Comparison of ENCODE assay signal across 35 cellular contexts in genomic region chr15:48418343-48418742, GRCh38.
"Had no signal": no experiment of that assay in that cellular context is flagged by ENCODE, and none has a peak within 500 bp of the region (broad histone marks: within the 10 kb centered on the region; RNA-seq: fewer than 3 reads in every experiment).

No MANE protein-coding gene starts in this region.

- H3K27me3 ChIP-seq: body of pancreas, breast epithelium, Peyer's patch, SJSA1 had no signal

- H3K4me1 ChIP-seq: body of pancreas, breast epithelium, Peyer's patch had no signal

- H3K4me1 Mint-ChIP-seq: activated B cell treated with CpG ODN at 0.5 μM for 24 hours; activated CD8-positive, alpha-beta memory T cell treated with anti-CD3 and anti-CD28 coated beads, Interleukin-2, amount 10 ng/mL, durations not matched to agents 7 days and 5 days; activated naive CD4-positive, alpha-beta T cell treated with anti-CD3 and anti-CD28 coated beads, Interleukin-2, amount 10 ng/mL, durations not matched to agents 7 days and 5 days; activated naive CD8-positive, alpha-beta T cell treated with anti-CD3 and anti-CD28 coated beads, Interleukin-2, amount 50 U/mL, for 24 hours; IgD-negative memory B cell; T-cell had no signal

- H3K27ac Mint-ChIP-seq: activated B cell treated with CpG ODN at 0.5 μM for 24 hours; activated CD4-positive, alpha-beta memory T cell treated with anti-CD3 and anti-CD28 coated beads for 36 hours; activated CD8-positive, alpha-beta memory T cell treated with anti-CD3 and anti-CD28 coated beads, Interleukin-2, amount 10 ng/mL, durations not matched to agents 7 days and 5 days; activated naive CD4-positive, alpha-beta T cell treated with anti-CD3 and anti-CD28 coated beads, Interleukin-2, amount 10 ng/mL, durations not matched to agents 7 days and 5 days; activated naive CD8-positive, alpha-beta T cell; activated naive CD8-positive, alpha-beta T cell treated with anti-CD3 and anti-CD28 coated beads, Interleukin-2, amount 50 U/mL, for 24 hours; IgD-negative memory B cell; T-cell; T-helper 17 cell had no signal

- H3K27me3 Mint-ChIP-seq: activated naive CD8-positive, alpha-beta T cell; activated naive CD8-positive, alpha-beta T cell treated with anti-CD3 and anti-CD28 coated beads, Interleukin-2, amount 50 U/mL, for 24 hours; IgD-negative memory B cell had no signal

- H3K4me3 ChIP-seq: body of pancreas, breast epithelium, Peyer's patch, SJSA1 had no signal

- H3K9me3 Mint-ChIP-seq: activated B cell treated with CpG ODN at 0.5 μM for 24 hours; activated CD4-positive, alpha-beta memory T cell treated with anti-CD3 and anti-CD28 coated beads for 36 hours; activated naive CD4-positive, alpha-beta T cell treated with anti-CD3 and anti-CD28 coated beads, Interleukin-2, amount 10 ng/mL, durations not matched to agents 7 days and 5 days; activated naive CD8-positive, alpha-beta T cell treated with anti-CD3 and anti-CD28 coated beads, Interleukin-2, amount 50 U/mL, for 24 hours; IgD-negative memory B cell; T-cell had no signal

- ATAC-seq: activated CD8-positive, alpha-beta memory T cell treated with anti-CD3 and anti-CD28 coated beads, Interleukin-2, amount 10 ng/mL, durations not matched to agents 7 days and 5 days; activated naive CD8-positive, alpha-beta T cell treated with anti-CD3 and anti-CD28 coated beads, Interleukin-2, amount 50 U/mL, for 24 hours; body of pancreas; PC-3; T-cell; T-helper 17 cell had no signal

- H3K4me3 Mint-ChIP-seq: activated B cell treated with CpG ODN at 0.5 μM for 24 hours; activated CD4-positive, alpha-beta memory T cell treated with anti-CD3 and anti-CD28 coated beads for 36 hours; activated CD8-positive, alpha-beta memory T cell treated with anti-CD3 and anti-CD28 coated beads, Interleukin-2, amount 10 ng/mL, durations not matched to agents 7 days and 5 days; activated naive CD4-positive, alpha-beta T cell treated with anti-CD3 and anti-CD28 coated beads, Interleukin-2, amount 10 ng/mL, durations not matched to agents 7 days and 5 days; activated naive CD8-positive, alpha-beta T cell; activated naive CD8-positive, alpha-beta T cell treated with anti-CD3 and anti-CD28 coated beads, Interleukin-2, amount 50 U/mL, for 24 hours; IgD-negative memory B cell; T-cell; T-helper 17 cell had no signal

- H3K9me3 ChIP-seq: body of pancreas, breast epithelium, Peyer's patch, SJSA1 had no signal

- H3K27ac ChIP-seq: body of pancreas, Peyer's patch, SJSA1, VCaP had no signal

- H3K36me3 Mint-ChIP-seq: activated CD4-positive, alpha-beta memory T cell treated with anti-CD3 and anti-CD28 coated beads for 36 hours; activated CD8-positive, alpha-beta memory T cell treated with anti-CD3 and anti-CD28 coated beads, Interleukin-2, amount 10 ng/mL, durations not matched to agents 7 days and 5 days; activated naive CD4-positive, alpha-beta T cell treated with anti-CD3 and anti-CD28 coated beads, Interleukin-2, amount 10 ng/mL, durations not matched to agents 7 days and 5 days; activated naive CD8-positive, alpha-beta T cell; T-cell had no signal

- H3K36me3 ChIP-seq: breast epithelium had no signal

- DNase-seq: activated B cell treated with CpG ODN at 0.5 μM for 24 hours; activated CD4-positive, alpha-beta memory T cell treated with anti-CD3 and anti-CD28 coated beads for 36 hours; activated CD4-positive, alpha-beta T cell treated with anti-CD3 and anti-CD28 coated beads for 4 hours; activated CD4-positive, alpha-beta T cell treated with anti-CD3 and anti-CD28 coated beads, Interleukin-2, amount 50 U/mL, for 1 hour; activated CD4-positive, CD25-positive, alpha-beta regulatory T cell treated with anti-CD3 and anti-CD28 coated beads, Interleukin-2, amount 50 U/mL, for 72 hours; activated CD8-positive, alpha-beta memory T cell treated with anti-CD3 and anti-CD28 coated beads for 24 hours; activated CD8-positive, alpha-beta memory T cell treated with anti-CD3 and anti-CD28 coated beads, Interleukin-2, amount 10 ng/mL, durations not matched to agents 7 days and 5 days; activated CD8-positive, alpha-beta memory T cell treated with anti-CD3 and anti-CD28 coated beads, Interleukin-2, amount 50 U/mL, for 48 hours; activated effector memory CD4-positive, alpha-beta T cell treated with Interleukin-2 at 50 U/mL for 16 hours; activated naive CD4-positive, alpha-beta T cell treated with anti-CD3 and anti-CD28 coated beads, Interleukin-2, amount 10 ng/mL, durations not matched to agents 7 days and 5 days; activated naive CD8-positive, alpha-beta T cell treated with anti-CD3 and anti-CD28 coated beads, Interleukin-2, amount 50 U/mL, for 24 hours; activated T-cell treated with anti-CD3 and anti-CD28 coated beads, Interleukin-2, amount 50 U/mL, for 48 hours; amygdala; body of pancreas; Karpas-422; KBM-7; NCI-H1105; NCI-H1417 treated with DMSO at 0.1 percent for 48 hours; NCI-H187 treated with DMSO at 0.1 percent for 48 hours; NCI-H2081; NCI-H2171 treated with DMSO at 0.1 percent for 48 hours; NCI-H2227 treated with DMSO at 0.1 percent for 48 hours; NCI-H446 treated with DMSO at 0.1 percent for 48 hours; NCI-H524; PC-3; Peyer's patch; RPMI8226; SHP77 treated with DMSO at 0.1 percent for 48 hours; T-cell; T-helper 17 cell had no signal
